Comparison of ENCODE assay signal across 30 cellular contexts in genomic region chr12:112352921-112353320, GRCh38. TPM values are rescaled to one million over a fixed set of nuclear protein-coding genes. Genes with fewer than 3 reads are reported as not detected.
DNase-seq lines count a peak whose midpoint lies in the region; ATAC-seq and TF ChIP-seq lines count a peak whose summit lies in the region.
"Had no signal": no experiment of that assay in that cellular context is flagged by ENCODE, and none has a peak within 500 bp of the region (broad histone marks: within the 10 kb centered on the region; RNA-seq: fewer than 3 reads in every experiment).

No MANE protein-coding gene starts in this region.

- H3K4me3 ChIP-seq in HCT116 (replicated peaks in 1 of 2; ENCODE audit: low read depth in 1 of 2, low read length in 2 of 2) (no peak overlapping the region), epithelial cell of esophagus (ENCODE audit: low read length) (no peak overlapping the region), neural cell (ENCODE audit: low read length) (no peak overlapping the region), vagina (no peak overlapping the region)
- H3K4me3 ChIP-seq: BLaER1, body of pancreas, gastroesophageal sphincter, skin epidermis, upper lobe of left lung had no signal

- no peak for DNase-seq in HCT116 (ENCODE audit: low read depth, low spot score)
- DNase-seq in RWPE1 (ENCODE audit: low spot score), result peak; percentile 7
- DNase-seq in epithelial cell of esophagus (ENCODE audit: low read depth), result peak; percentile 40
- no peak for DNase-seq in activated naive CD4-positive, alpha-beta T cell (lab: John Stamatoyannopoulos, UW)
- no peak for DNase-seq in immature natural killer cell
- DNase-seq in vagina (ENCODE audit: extremely low spot score in 2 of 2), result no peak
- DNase-seq: ACHN; activated CD4-positive, alpha-beta T cell treated with anti-CD3 and anti-CD28 coated beads, Interleukin-2, amount 10 ng/mL, durations not matched to agents 7 days and 5 days; activated T-cell treated with anti-CD3 and anti-CD28 coated beads, Interleukin-2, amount 50 U/mL, for 4 hours; body of pancreas; COR-L47; effector memory CD4-positive, alpha-beta T cell; hypothalamus; KBM-7; left ventricle myocardium superior; MM.1S; NCI-H146; NCI-H2107; NCI-H446; NCI-H82; Right ventricle myocardium superior; stimulated activated CD8-positive, alpha-beta memory T cell treated with anti-CD3 and anti-CD28 coated beads, Interleukin-4, amount 100 ng/mL, for 48 hours; upper lobe of left lung had no signal

- H3K36me3 Mint-ChIP-seq in immature natural killer cell, result no peaks in the 10 kb centered on the region
- H3K36me3 Mint-ChIP-seq: natural killer cell treated with Interleukin-12 subunit alpha and Interleukin-12 subunit beta and Interleukin-15 and Interleukin-18, amount 100 ng/mL, for 72 hours had no signal

- no peak for ATAC-seq in HCT116
- no peak for ATAC-seq in GM19351 (IDR thresholded peaks at IDR 0.05; ENCODE audit: unreplicated experiment)
- ATAC-seq: activated T-cell treated with anti-CD3 and anti-CD28 coated beads, Interleukin-2, amount 50 U/mL, for 4 hours; body of pancreas; gastroesophageal sphincter; left ventricle myocardium superior; natural killer cell treated with Interleukin-12 subunit alpha and Interleukin-12 subunit beta and Interleukin-15 and Interleukin-18, amount 100 ng/mL, for 72 hours had no signal

- H3K9ac ChIP-seq in HCT116 (ENCODE audit: low read length) (no peak overlapping the region), neural cell (ENCODE audit: low read length) (no peak overlapping the region)
- H3K9ac ChIP-seq: BLaER1 had no signal

- H3K27me3 ChIP-seq in HCT116 (ENCODE audit: insufficient read depth, low read length) (no peaks in the 10 kb centered on the region), neural cell (ENCODE audit: insufficient read depth, low read depth, low read length) (no peaks in the 10 kb centered on the region), vagina (no peaks in the 10 kb centered on the region)
- H3K27me3 ChIP-seq: BLaER1, body of pancreas, gastroesophageal sphincter, upper lobe of left lung had no signal

- RAD21 ChIA-PET in HCT116 (lab: Charles Lee; ENCODE audit: low non-redundant PET in 1 of 2, low total read pairs in 2 of 2, uncharacterized antibody in 2 of 2, unreplicated experiment in 2 of 2), result no interaction called here

- TF ChIP-seq CTCF in HCT116 (IDR thresholded peaks at IDR 0.05 in 2 of 3, conservative IDR thresholded peaks at IDR 0.05 in 1 of 3; ENCODE audit: borderline replicate concordance in 1 of 3, insufficient read depth in 1 of 3, low read depth in 2 of 3, low read length in 2 of 3), result no peak
- no peak for TF ChIP-seq CTCF in RWPE1 (conservative IDR thresholded peaks at IDR 0.05; ENCODE audit: low read depth)
- no peak for TF ChIP-seq CTCF in epithelial cell of esophagus (IDR thresholded peaks at IDR 0.05; ENCODE audit: insufficient read depth, low read depth, low read length, missing control alignments)
- no peak for TF ChIP-seq CTCF in neural cell (IDR thresholded peaks at IDR 0.05; ENCODE audit: poor library complexity, severe bottlenecking)
- TF ChIP-seq CTCF in vagina (IDR thresholded peaks at IDR 0.05), result no peak

- H3K4me3 Mint-ChIP-seq in immature natural killer cell, result no peak overlapping the region
- H3K4me3 Mint-ChIP-seq: activated CD4-positive, alpha-beta T cell treated with anti-CD3 and anti-CD28 coated beads, Interleukin-2, amount 10 ng/mL, durations not matched to agents 7 days and 5 days; activated T-cell treated with anti-CD3 and anti-CD28 coated beads, Interleukin-2, amount 50 U/mL, for 4 hours; natural killer cell treated with Interleukin-12 subunit alpha and Interleukin-12 subunit beta and Interleukin-15 and Interleukin-18, amount 100 ng/mL, for 72 hours; T-helper 2 cell treated with Interferon-gamma antibody and Interleukin-4, amounts not matched to agents 5 μg/mL and 100 μg/mL, for 36 hours had no signal

- POLR2A ChIA-PET in HCT116 (lab: Charles Lee), result no interaction called here
- POLR2A ChIA-PET in RWPE1 (lab: Yijun Ruan, JAX; ENCODE audit: low non-redundant PET), result no interaction called here

- H3K4me2 ChIP-seq in HCT116 (ENCODE audit: low read length) (peak overlapping the region; percentile 46; the same call in 1 of the 2 replicates), neural cell (ENCODE audit: low read length) (no peak overlapping the region)

- H3K4me1 Mint-ChIP-seq in immature natural killer cell, result peaks cover 19 to 42% of the 10 kb centered on the region in 2 donors

- no peaks in the 10 kb centered on the region; the same call in 1 of the 2 replicates for H3K79me2 ChIP-seq in HCT116 (ENCODE audit: insufficient read depth, low read length)
- H3K79me2 ChIP-seq in neural cell (replicated peaks; ENCODE audit: insufficient read depth, low read length), result peaks cover 38% of the 10 kb centered on the region

- H4K20me1 ChIP-seq in HCT116 (ENCODE audit: insufficient read depth) (no peaks in the 10 kb centered on the region), neural cell (ENCODE audit: insufficient read depth) (no peaks in the 10 kb centered on the region)

- no peaks in the 10 kb centered on the region for H3K27me3 Mint-ChIP-seq in immature natural killer cell (ENCODE audit: low read depth in 3 of 3)
- H3K27me3 Mint-ChIP-seq: activated CD4-positive, alpha-beta T cell treated with anti-CD3 and anti-CD28 coated beads, Interleukin-2, amount 10 ng/mL, durations not matched to agents 7 days and 5 days; natural killer cell treated with Interleukin-12 subunit alpha and Interleukin-12 subunit beta and Interleukin-15 and Interleukin-18, amount 100 ng/mL, for 72 hours had no signal

- no peaks in the 10 kb centered on the region for H3F3A ChIP-seq in neural cell (ENCODE audit: insufficient read depth, low read length, poor library complexity, severe bottlenecking)

- H2AFZ ChIP-seq in HCT116 (ENCODE audit: low read depth, low read length, poor library complexity, severe bottlenecking) (no peak overlapping the region), neural cell (ENCODE audit: low read depth, low read length) (no peak overlapping the region)

- peaks cover 6 to 21% of the 10 kb centered on the region in 2 experiments for H3K4me1 ChIP-seq in HCT116 (ENCODE audit: control insufficient read depth in 1 of 2, insufficient read depth in 2 of 2, low read length in 2 of 2)
- peaks cover 44% of the 10 kb centered on the region for H3K4me1 ChIP-seq in vagina
- H3K4me1 ChIP-seq: body of pancreas had no signal

- TF ChIP-seq EP300 in neural cell (conservative IDR thresholded peaks at IDR 0.05; ENCODE audit: poor library complexity, severe bottlenecking), result peak; percentile 40

- TF ChIP-seq POLR2A in HCT116 (IDR thresholded peaks at IDR 0.05; ENCODE audit: borderline replicate concordance, extremely low read depth, insufficient read depth, insufficient read length), result no peak
- TF ChIP-seq POLR2A in vagina (IDR thresholded peaks at IDR 0.05), result no peak

- CTCF ChIA-PET in HCT116 (lab: Charles Lee), result interaction anchor here (0.9 kb wide), 1 partner anchor 28 kb away, joined by 3 read pairs; no protein-coding TSS in a partner anchor
- CTCF ChIA-PET in RWPE1 (lab: Yijun Ruan, JAX), result no interaction called here

- H3K9me2 ChIP-seq in HCT116 (ENCODE audit: insufficient read depth) (no peaks in the 10 kb centered on the region), neural cell (ENCODE audit: insufficient read depth, low read length) (no peaks in the 10 kb centered on the region)

- intact Hi-C loops in HCT116 (cut with micrococcal nuclease), result no loop called here
- intact Hi-C loops in vagina (cut with DNase I), result no loop called here

- BruUV-seq in HCT116 (replicated peaks; lab: Mats Ljungman, UMichigan), result no TSS peak

- H3K27ac Mint-ChIP-seq in immature natural killer cell, result no peak overlapping the region
- H3K27ac Mint-ChIP-seq: activated CD4-positive, alpha-beta T cell treated with anti-CD3 and anti-CD28 coated beads, Interleukin-2, amount 10 ng/mL, durations not matched to agents 7 days and 5 days; T-helper 2 cell treated with Interferon-gamma antibody and Interleukin-4, amounts not matched to agents 5 μg/mL and 100 μg/mL, for 36 hours had no signal

- H3K27ac ChIP-seq in HCT116 (ENCODE audit: low read depth, low read length), result no peak overlapping the region
- no peak overlapping the region for H3K27ac ChIP-seq in RWPE1
- H3K27ac ChIP-seq in neural cell (ENCODE audit: low read length), result no peak overlapping the region
- no peak overlapping the region for H3K27ac ChIP-seq in vagina
- H3K27ac ChIP-seq: BLaER1, body of pancreas, gastroesophageal sphincter, skin epidermis, upper lobe of left lung had no signal

- TF ChIP-seq RAD21 in HCT116 (IDR thresholded peaks at IDR 0.05; ENCODE audit: low read depth) (no peak), neural cell (conservative IDR thresholded peaks at IDR 0.05) (no peak)

- H3K36me3 ChIP-seq in HCT116 (ENCODE audit: control insufficient read depth in 1 of 2, insufficient read depth in 2 of 2, low read length in 2 of 2), result no peaks in the 10 kb centered on the region
- H3K36me3 ChIP-seq in neural cell (ENCODE audit: insufficient read depth, low read length), result no peaks in the 10 kb centered on the region
- H3K36me3 ChIP-seq in vagina, result no peaks in the 10 kb centered on the region
- H3K36me3 ChIP-seq: gastroesophageal sphincter, upper lobe of left lung had no signal

- H3K9me3 Mint-ChIP-seq in immature natural killer cell, result no peaks in the 10 kb centered on the region
- H3K9me3 Mint-ChIP-seq: activated T-cell treated with anti-CD3 and anti-CD28 coated beads, Interleukin-2, amount 50 U/mL, for 4 hours; natural killer cell treated with Interleukin-12 subunit alpha and Interleukin-12 subunit beta and Interleukin-15 and Interleukin-18, amount 100 ng/mL, for 72 hours; T-helper 2 cell treated with Interferon-gamma antibody and Interleukin-4, amounts not matched to agents 5 μg/mL and 100 μg/mL, for 36 hours had no signal

- H3K9me3 ChIP-seq in HCT116 (ENCODE audit: control insufficient read depth in 1 of 2, insufficient read depth in 1 of 2, low read depth in 1 of 2, low read length in 2 of 2) (no peaks in the 10 kb centered on the region), neural cell (ENCODE audit: low read length) (no peaks in the 10 kb centered on the region), vagina (no peaks in the 10 kb centered on the region)
- H3K9me3 ChIP-seq: BLaER1, body of pancreas, gastroesophageal sphincter, upper lobe of left lung had no signal

TF ChIP-seq in HCT116, 20 proteins besides CTCF, POLR2A, EP300 and RAD21 (continues in another document):
- TF ChIP-seq YY1 (IDR thresholded peaks at IDR 0.05; ENCODE audit: extremely low read depth, insufficient replicate concordance, low read depth, low read length), result no peak

TF ChIP-seq in neural cell, 6 proteins besides CTCF, POLR2A, EP300 and RAD21 (continues in another document):
- TF ChIP-seq POLR2AphosphoS5 (IDR thresholded peaks at IDR 0.05), result no peak

RNA-seq across cellular contexts. Expression of gene HECTD4, which starts 29.3 kb away (rescaled TPM):
- total RNA-seq in HCT116 (2021; ENCODE audit: unreplicated experiment) (31.2 TPM), vagina (79.6 TPM)
- polyA plus RNA-seq in HCT116 (2012), result 11.2 and 13.1 TPM in 2 replicates
- polyA plus RNA-seq in neural cell (15.8 and 31.0 TPM in 2 replicates), immature natural killer cell (1 to 10 TPM in 2 of 3 donors, under 1 TPM in 1; 0.76 to 8.5 (median 2.6) TPM)
- 147 and 149 TPM in 2 replicates for polyA minus RNA-seq in neural cell

RNA-seq across cellular contexts. Expression of gene RPL6, which starts 56.5 kb away (rescaled TPM):
- 1,845 TPM for total RNA-seq in HCT116 (2021; ENCODE audit: unreplicated experiment)
- polyA plus RNA-seq in HCT116 (2012), result 1,324 and 1,653 TPM in 2 replicates
- polyA plus RNA-seq in neural cell, result 1,383 and 1,647 TPM in 2 replicates
- polyA minus RNA-seq in neural cell, result 722 and 854 TPM in 2 replicates
- 100 to 1,000 TPM; 212 to 435 (median 395) TPM for polyA plus RNA-seq in immature natural killer cell
- 1,081 TPM for total RNA-seq in vagina

Comparison
In these comparisons a context has a peak if more than half of its experiments do, and no peak if none do; other contexts are left out.
1. DNase-seq: peak in RWPE1 (single experiment) and epithelial cell of esophagus (single experiment); none in HCT116 (single experiment), activated naive CD4-positive, alpha-beta T cell (0 of 4), immature natural killer cell (0 of 3) and vagina (0 of 2).